24 cellular contexts compared by ENCODE assay signal in the genomic region with DNA sequence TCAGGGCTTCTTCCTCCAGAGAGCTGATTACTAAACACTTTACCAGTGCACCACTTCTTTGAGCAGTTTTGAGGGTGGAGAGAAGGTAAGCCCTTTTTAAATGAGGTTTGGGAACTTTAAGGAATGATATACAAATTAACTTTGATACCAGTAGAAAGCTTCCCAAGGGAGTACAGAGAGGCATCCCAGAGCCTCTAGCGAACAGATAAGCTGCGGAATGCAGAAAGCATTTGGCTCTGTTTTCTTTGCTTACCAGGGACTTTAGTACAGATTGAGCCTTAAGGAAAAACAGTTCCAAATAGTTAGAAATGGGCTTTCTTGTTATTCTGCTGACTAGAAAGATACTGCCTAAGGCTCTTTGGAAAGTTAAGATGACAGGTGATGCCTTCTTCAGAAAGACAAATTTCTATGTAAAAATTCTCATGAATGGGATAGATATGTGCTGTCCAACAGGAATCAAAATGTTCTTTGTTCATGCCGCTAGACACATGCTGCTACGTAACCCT.
"Had no signal": no experiment of that assay in that cellular context is flagged by ENCODE, and none has a peak within 500 bp of the region (broad histone marks: within the 10 kb centered on the region; RNA-seq: fewer than 3 reads in every experiment).

No MANE protein-coding gene starts in this region.

- H3K4me3 Mint-ChIP-seq: activated CD8-positive, alpha-beta T cell treated with anti-CD3 and anti-CD28 coated beads, Interleukin-2, amount 10 ng/mL, durations not matched to agents 7 days and 5 days; activated T-helper 1 cell treated with anti-CD3 and anti-CD28 coated beads, Interleukin-12 subunit alpha, Interleukin-12 subunit beta, Interleukin-2, Interleukin-4 antibody, amounts not matched to agents 30 ng/mL and 10 ng/mL and 1 ng/mL, durations not matched to agents 14 hours and 24 hours and 36 hours; nephron had no signal

- H3K27ac ChIP-seq: gastrocnemius medialis, neutrophil, ovary, prostate gland had no signal

- DNase-seq: activated CD4-positive, alpha-beta T cell treated with anti-CD3 and anti-CD28 coated beads for 1 hour; activated CD4-positive, alpha-beta T cell treated with anti-CD3 and anti-CD28 coated beads, Interleukin-2, amount 50 U/mL, for 1 hour; activated CD8-positive, alpha-beta T cell treated with anti-CD3 and anti-CD28 coated beads, Interleukin-2, amount 10 ng/mL, durations not matched to agents 7 days and 5 days; activated gamma-delta T cell; amniotic stem cell; dermis blood vessel endothelial cell; effector CD8-positive, alpha-beta T cell; erythroblast; gastrocnemius medialis; midbrain; ovary; stimulated activated CD4-positive, alpha-beta T cell treated with anti-CD3 and anti-CD28 coated beads, Interleukin-12 subunit alpha, Interleukin-12 subunit beta, amount 100 ng/mL, for 4 hours; stimulated activated CD4-positive, alpha-beta T cell treated with anti-CD3 and anti-CD28 coated beads, Interleukin-4, amount 100 ng/mL, for 4 hours; stimulated activated naive CD8-positive, alpha-beta T cell treated with anti-CD3 and anti-CD28 coated beads, Interleukin-15, Interleukin-2, amounts not matched to agents 100 U/mL and 50 U/mL, for 24 hours; T-helper 1 cell; T-helper 9 cell had no signal

- H3K9me3 ChIP-seq: gastrocnemius medialis, neutrophil, ovary, prostate gland had no signal

- H3K27me3 ChIP-seq: gastrocnemius medialis, neutrophil, ovary had no signal

- ATAC-seq: activated CD8-positive, alpha-beta T cell treated with anti-CD3 and anti-CD28 coated beads, Interleukin-2, amount 10 ng/mL, durations not matched to agents 7 days and 5 days; activated naive CD4-positive, alpha-beta T cell treated with anti-CD3 and anti-CD28 coated beads, Interleukin-2, amount 50 U/mL, for 72 hours; gastrocnemius medialis; stimulated activated naive CD8-positive, alpha-beta T cell treated with anti-CD3 and anti-CD28 coated beads, Interleukin-15, Interleukin-2, amounts not matched to agents 100 U/mL and 50 U/mL, for 24 hours had no signal

- H3K27ac Mint-ChIP-seq: activated CD8-positive, alpha-beta T cell treated with anti-CD3 and anti-CD28 coated beads, Interleukin-2, amount 10 ng/mL, durations not matched to agents 7 days and 5 days; activated naive CD4-positive, alpha-beta T cell treated with anti-CD3 and anti-CD28 coated beads, Interleukin-2, amount 50 U/mL, for 72 hours; activated T-helper 1 cell treated with anti-CD3 and anti-CD28 coated beads, Interleukin-12 subunit alpha, Interleukin-12 subunit beta, Interleukin-2, Interleukin-4 antibody, amounts not matched to agents 30 ng/mL and 10 ng/mL and 1 ng/mL, durations not matched to agents 14 hours and 24 hours and 36 hours; nephron had no signal

- H3K4me3 ChIP-seq: gastrocnemius medialis, lung, ovary, prostate gland had no signal

- FAIRE-seq: bronchial epithelial cell, keratinocyte had no signal
